In genomic region chr1:5119496-5120234, GRCh38 we compare ENCODE assay signal across 18 cellular contexts.
DNase-seq lines count a peak whose midpoint lies in the region; ATAC-seq and TF ChIP-seq lines count a peak whose summit lies in the region.
"Had no signal": no experiment of that assay in that cellular context is flagged by ENCODE, and none has a peak within 500 bp of the region (broad histone marks: within the 10 kb centered on the region; RNA-seq: fewer than 3 reads in every experiment).

No MANE protein-coding gene starts in this region.

- H3K4me3 ChIP-seq in GM12864 (ENCODE audit: low read depth, low read length): no peak overlapping the region
- no peak overlapping the region for H3K4me3 ChIP-seq in IMR-90 (ENCODE audit: insufficient read depth, low read depth, low read length)
- no peak overlapping the region for H3K4me3 ChIP-seq in endodermal cell (ENCODE audit: low read length)
- H3K4me3 ChIP-seq in neural cell (ENCODE audit: low read length): no peak overlapping the region
- H3K4me3 ChIP-seq: body of pancreas, right lobe of liver, SK-N-MC had no signal

- no peak overlapping the region for H3K56ac ChIP-seq in IMR-90 (ENCODE audit: extremely low read depth, insufficient read depth, low read length)

- POLR2A ChIA-PET in IMR-90 (lab: Charles Lee; ENCODE audit: unreplicated experiment): interaction anchor here (0.6 kb wide), 1 partner anchor 11 kb away, joined by 4 read pairs; no protein-coding TSS in a partner anchor

- peak overlapping the region; percentile 26 for H3K27ac Mint-ChIP-seq in endodermal cell
- H3K27ac Mint-ChIP-seq: activated CD4-positive, alpha-beta T cell treated with anti-CD3 and anti-CD28 coated beads, Interleukin-2, amount 10 ng/mL, durations not matched to agents 7 days and 5 days; activated naive CD4-positive, alpha-beta T cell treated with anti-CD3 and anti-CD28 coated beads, Interleukin-2, amount 50 U/mL, for 24 hours; IgD-negative memory B cell; mesothelial cell of epicardium had no signal

- no peak for ATAC-seq in IMR-90 (ENCODE audit: low read depth)
- ATAC-seq: body of pancreas had no signal

- no peaks in the 10 kb centered on the region for H3K9me2 ChIP-seq in neural cell (ENCODE audit: insufficient read depth, low read length)

- in situ Hi-C loops in IMR-90 (cut with MboI; ENCODE audit: low sequenced_read_pairs): no loop called here

- dilution Hi-C loops in IMR-90 (cut with HindIII; ENCODE audit: low sequenced_read_pairs, unreplicated experiment): no loop called here

- H3K9me3 Mint-ChIP-seq in endodermal cell: peaks cover 23% of the 10 kb centered on the region
- H3K9me3 Mint-ChIP-seq: activated CD4-positive, alpha-beta T cell treated with anti-CD3 and anti-CD28 coated beads, Interleukin-2, amount 10 ng/mL, durations not matched to agents 7 days and 5 days; activated naive CD4-positive, alpha-beta T cell treated with anti-CD3 and anti-CD28 coated beads, Interleukin-2, amount 50 U/mL, for 24 hours; mesothelial cell of epicardium had no signal

- peak; percentile 9 for TF ChIP-seq CTCF in GM12864 (IDR thresholded peaks at IDR 0.05; ENCODE audit: low read depth, low read length, missing control alignments)
- no peak for TF ChIP-seq CTCF in IMR-90 (conservative IDR thresholded peaks at IDR 0.05; ENCODE audit: low read depth, low read length)
- peak; percentile 87 for TF ChIP-seq CTCF in endodermal cell (conservative IDR thresholded peaks at IDR 0.05)
- TF ChIP-seq CTCF in neural cell (IDR thresholded peaks at IDR 0.05; ENCODE audit: poor library complexity, severe bottlenecking): peak; percentile 59

- H3K27me3 ChIP-seq in IMR-90 (ENCODE audit: control insufficient read depth, insufficient read depth, low read length) (no peaks in the 10 kb centered on the region), endodermal cell (ENCODE audit: control insufficient read depth, insufficient read depth, low read length, poor library complexity, severe bottlenecking) (no peaks in the 10 kb centered on the region), neural cell (ENCODE audit: insufficient read depth, low read depth, low read length) (no peaks in the 10 kb centered on the region)
- H3K27me3 ChIP-seq: body of pancreas, right lobe of liver had no signal

- H2BK20ac ChIP-seq in IMR-90 (ENCODE audit: low read depth, low read length): no peak overlapping the region

- H3K36me3 ChIP-seq in IMR-90 (ENCODE audit: control insufficient read depth, insufficient read depth, low read length) (no peaks in the 10 kb centered on the region), endodermal cell (ENCODE audit: control insufficient read depth, insufficient read depth, low read length) (no peaks in the 10 kb centered on the region), neural cell (ENCODE audit: insufficient read depth, low read length) (no peaks in the 10 kb centered on the region)
- H3K36me3 ChIP-seq: right lobe of liver had no signal

- H3F3A ChIP-seq in neural cell (ENCODE audit: insufficient read depth, low read length, poor library complexity, severe bottlenecking): no peaks in the 10 kb centered on the region

- no peak overlapping the region for H3K4me3 Mint-ChIP-seq in endodermal cell
- H3K4me3 Mint-ChIP-seq: activated CD4-positive, alpha-beta T cell treated with anti-CD3 and anti-CD28 coated beads, Interleukin-2, amount 10 ng/mL, durations not matched to agents 7 days and 5 days; activated naive CD4-positive, alpha-beta T cell treated with anti-CD3 and anti-CD28 coated beads, Interleukin-2, amount 50 U/mL, for 24 hours; IgD-negative memory B cell; mesothelial cell of epicardium had no signal

- H3K9me3 ChIP-seq in IMR-90 (ENCODE audit: control insufficient read depth, insufficient read depth, low read length) (peaks cover 22% of the 10 kb centered on the region), endodermal cell (ENCODE audit: control insufficient read depth, low read length) (peaks cover 19% of the 10 kb centered on the region), neural cell (ENCODE audit: low read length) (no peaks in the 10 kb centered on the region)
- H3K9me3 ChIP-seq: body of pancreas, right lobe of liver had no signal

- H3K23ac ChIP-seq in IMR-90 (ENCODE audit: low read depth, low read length): no peak overlapping the region

- TF ChIP-seq POLR2A in IMR-90 (IDR thresholded peaks at IDR 0.05; ENCODE audit: low read depth, low read length): no peak

- H3K9ac ChIP-seq in IMR-90 (ENCODE audit: low read depth, low read length): no peak overlapping the region
- no peak overlapping the region for H3K9ac ChIP-seq in endodermal cell (ENCODE audit: extremely low read depth, low read length, poor library complexity, severe bottlenecking)
- H3K9ac ChIP-seq in neural cell (ENCODE audit: low read length): no peak overlapping the region

- H2BK5ac ChIP-seq in IMR-90 (ENCODE audit: low read depth, low read length, poor library complexity, severe bottlenecking): no peak overlapping the region

- H4K8ac ChIP-seq in IMR-90 (ENCODE audit: low read depth in 2 of 2, low read length in 2 of 2): no peak overlapping the region

- no peak overlapping the region for H3K14ac ChIP-seq in IMR-90 (replicated peaks; ENCODE audit: low read depth, low read length)

- no peaks in the 10 kb centered on the region for H3K4me1 ChIP-seq in IMR-90 (ENCODE audit: control insufficient read depth, insufficient read depth, low read length)
- peaks cover 4% of the 10 kb centered on the region for H3K4me1 ChIP-seq in endodermal cell (ENCODE audit: control insufficient read depth, insufficient read depth, low read length)
- H3K4me1 ChIP-seq: body of pancreas, right lobe of liver had no signal

- no peaks in the 10 kb centered on the region for H3K9me1 ChIP-seq in IMR-90 (ENCODE audit: insufficient read depth, low read length)

- no peaks in the 10 kb centered on the region for H3K79me2 ChIP-seq in neural cell (replicated peaks; ENCODE audit: insufficient read depth, low read length)

- H3K79me1 ChIP-seq in IMR-90 (ENCODE audit: low read depth in 1 of 2, low read length in 2 of 2): no peaks in the 10 kb centered on the region

- DNase-seq in GM12864 (ENCODE audit: low read depth) (no peak), IMR-90 (no peak), endodermal cell (peak; percentile 82), NCI-H1048 (lab: John Stamatoyannopoulos, UW) (no peak), HuH-7.5 (ENCODE audit: low spot score) (no peak), COR-L47 (lab: John Stamatoyannopoulos, UW) (no peak)
- DNase-seq: activated CD4-positive, alpha-beta T cell treated with anti-CD3 and anti-CD28 coated beads, Interleukin-2, amount 10 ng/mL, durations not matched to agents 7 days and 5 days; AML-193; NCI-H1092; NCI-H2171 treated with DMSO at 0.1 percent for 48 hours; right lobe of liver; stimulated activated CD4-positive, alpha-beta T cell treated with anti-CD3 and anti-CD28 coated beads, Interleukin-2, amount 100 ng/mL, for 24 hours had no signal

- H3K36me3 Mint-ChIP-seq in endodermal cell (ENCODE audit: low read depth): no peaks in the 10 kb centered on the region
- H3K36me3 Mint-ChIP-seq: activated naive CD4-positive, alpha-beta T cell treated with anti-CD3 and anti-CD28 coated beads, Interleukin-2, amount 50 U/mL, for 24 hours; mesothelial cell of epicardium had no signal

- 40% methylated on average over 4 of the region's 11 CpGs; no CpG with 5 or more reads in 1 of the 2 experiments for WGBS in IMR-90 (ENCODE audit: extremely low coverage in 2 of 2, insufficient read length in 1 of 2), 2 experiments
- WGBS in endodermal cell (ENCODE audit: insufficient coverage in 1 of 2, insufficient read length in 1 of 2), 2 experiments: 54 to 75% methylated on average over 11 of the region's 11 CpGs

- TF ChIP-seq EP300 in neural cell (conservative IDR thresholded peaks at IDR 0.05; ENCODE audit: poor library complexity, severe bottlenecking): no peak

- no peak overlapping the region for H2AK5ac ChIP-seq in IMR-90 (ENCODE audit: low read depth, low read length)

- no peak overlapping the region for H3K4ac ChIP-seq in IMR-90 (ENCODE audit: low read depth, low read length)

- TF ChIP-seq RAD21 in IMR-90 (IDR thresholded peaks at IDR 0.05; ENCODE audit: low read length) (no peak), neural cell (conservative IDR thresholded peaks at IDR 0.05) (peak; percentile 31)

- H2AFZ ChIP-seq in IMR-90 (replicated peaks; ENCODE audit: low read length, poor library complexity) (peak overlapping the region; percentile 24), neural cell (ENCODE audit: low read depth, low read length) (no peak overlapping the region)

- CTCF ChIA-PET in IMR-90 (lab: Yijun Ruan, JAX): no interaction called here

- H2AK9ac ChIP-seq in IMR-90 (replicated peaks; ENCODE audit: low read depth, low read length, poor library complexity): no peak overlapping the region

- no peak overlapping the region for H2BK120ac ChIP-seq in IMR-90 (ENCODE audit: low read depth, low read length)

- H4K91ac ChIP-seq in IMR-90 (ENCODE audit: insufficient read depth, low read depth, low read length): no peak overlapping the region

- no TSS peak for BruUV-seq in IMR-90 (replicated peaks; lab: Mats Ljungman, UMichigan)

- H4K5ac ChIP-seq in IMR-90 (ENCODE audit: low read depth, low read length): no peak overlapping the region

- H3K4me2 ChIP-seq in IMR-90 (ENCODE audit: low read depth, low read length) (no peak overlapping the region), neural cell (ENCODE audit: low read length) (no peak overlapping the region)

- H2BK15ac ChIP-seq in IMR-90 (ENCODE audit: low read depth, low read length): no peak overlapping the region

- H4K20me1 ChIP-seq in IMR-90 (ENCODE audit: insufficient read depth, low read length) (no peaks in the 10 kb centered on the region), neural cell (ENCODE audit: insufficient read depth) (no peaks in the 10 kb centered on the region)

- intact Hi-C loops in IMR-90 (cut with micrococcal nuclease): no loop called here

- H3K27ac ChIP-seq in IMR-90 (ENCODE audit: insufficient read depth, low read length) (no peak overlapping the region), endodermal cell (ENCODE audit: low read depth, low read length) (no peak overlapping the region), neural cell (ENCODE audit: low read length) (no peak overlapping the region)
- H3K27ac ChIP-seq: body of pancreas, right lobe of liver, SK-N-MC had no signal

- no peaks in the 10 kb centered on the region for H3K27me3 Mint-ChIP-seq in endodermal cell (ENCODE audit: insufficient read depth)
- H3K27me3 Mint-ChIP-seq: activated CD4-positive, alpha-beta T cell treated with anti-CD3 and anti-CD28 coated beads, Interleukin-2, amount 10 ng/mL, durations not matched to agents 7 days and 5 days; activated naive CD4-positive, alpha-beta T cell treated with anti-CD3 and anti-CD28 coated beads, Interleukin-2, amount 50 U/mL, for 24 hours; IgD-negative memory B cell had no signal

- no peak overlapping the region for H3K18ac ChIP-seq in IMR-90 (ENCODE audit: low read depth, low read length)

- H3K4me1 Mint-ChIP-seq in endodermal cell: peaks cover 47% of the 10 kb centered on the region
- H3K4me1 Mint-ChIP-seq: activated CD4-positive, alpha-beta T cell treated with anti-CD3 and anti-CD28 coated beads, Interleukin-2, amount 10 ng/mL, durations not matched to agents 7 days and 5 days; activated naive CD4-positive, alpha-beta T cell treated with anti-CD3 and anti-CD28 coated beads, Interleukin-2, amount 50 U/mL, for 24 hours; IgD-negative memory B cell; mesothelial cell of epicardium had no signal

TF ChIP-seq in IMR-90, 13 proteins besides CTCF, POLR2A, EP300 and RAD21 (continues in another document):
- TF ChIP-seq CHD1 (IDR thresholded peaks at IDR 0.05; ENCODE audit: low read depth, low read length): no peak
